8 cellular contexts compared by ENCODE assay signal in genomic region chr1:25549273-25550154, GRCh38. TPM values are rescaled to one million over a fixed set of nuclear protein-coding genes. Genes with fewer than 3 reads are reported as not detected.
DNase-seq lines count a peak whose midpoint lies in the region; ATAC-seq and TF ChIP-seq lines count a peak whose summit lies in the region.

No MANE protein-coding gene starts in this region.

- WGBS in right lobe of liver (ENCODE audit: insufficient coverage, low coverage, low lambda C conversion rate, missing lambda C conversion rate) = 80% methylated on average over 13 of the region's 19 CpGs

- peak overlapping the region; percentile 86 for H3K4me3 Mint-ChIP-seq in T-helper 17 cell
- H3K4me3 Mint-ChIP-seq in stimulated activated memory B cell treated with anti-CD40 and anti-IgM and Interleukin-4, amounts not matched to agents 10 μg/mL and 1 μg/mL and 100 μg/mL, for 72 hours = peak overlapping the region; percentile 51

- no peak for TF ChIP-seq CTCF in GM20000 (IDR thresholded peaks at IDR 0.05; ENCODE audit: extremely low read depth, missing control alignments)
- TF ChIP-seq CTCF in right lobe of liver (IDR thresholded peaks at IDR 0.05) = no peak

- DNase-seq in CMK (ENCODE audit: low read depth) (peak; percentile 90), GM20000 (ENCODE audit: low spot score) (peak; percentile 91), T-helper 17 cell (peak; percentile 44 to 67 (median 49)), amniotic epithelial cell (ENCODE audit: low read depth) (peak; percentile 82), right lobe of liver (no peak), hippocampal formation (lab: John Stamatoyannopoulos, UW) (no peak)

- H3K9me3 ChIP-seq in T-helper 17 cell (ENCODE audit: control insufficient read depth, low read length, poor library complexity, severe bottlenecking) (no peaks in the 10 kb centered on the region), right lobe of liver (no peaks in the 10 kb centered on the region)

- H3K27ac ChIP-seq in right lobe of liver = peak overlapping the region in 1 of 3 donors; percentile 13

- H3K4me1 Mint-ChIP-seq in T-helper 17 cell = peaks cover 74% of the 10 kb centered on the region
- peaks cover 59% of the 10 kb centered on the region for H3K4me1 Mint-ChIP-seq in stimulated activated memory B cell treated with anti-CD40 and anti-IgM and Interleukin-4, amounts not matched to agents 10 μg/mL and 1 μg/mL and 100 μg/mL, for 72 hours

- intact Hi-C loops in right lobe of liver (cut with DNase I) = no loop called here

- H3K4me1 ChIP-seq in right lobe of liver = peaks cover 0 to 26% (median 7%) of the 10 kb centered on the region in 4 donors

- no peaks in the 10 kb centered on the region for H3K36me3 Mint-ChIP-seq in T-helper 17 cell (ENCODE audit: low read depth)
- H3K36me3 Mint-ChIP-seq in stimulated activated memory B cell treated with anti-CD40 and anti-IgM and Interleukin-4, amounts not matched to agents 10 μg/mL and 1 μg/mL and 100 μg/mL, for 72 hours = peaks cover 4% of the 10 kb centered on the region

- ATAC-seq in HG03575 (IDR thresholded peaks at IDR 0.05; ENCODE audit: extremely low read depth, insufficient number of reproducible peaks, low FRiP score, unreplicated experiment) (peak; percentile 63), T-helper 17 cell (peak; percentile 99), right lobe of liver (peak; percentile 3 to 31 (median 16))
- ATAC-seq in stimulated activated memory B cell treated with anti-CD40 and anti-IgM and Interleukin-4, amounts not matched to agents 10 μg/mL and 1 μg/mL and 100 μg/mL, for 72 hours = peak; percentile 98

- no peaks in the 10 kb centered on the region for H3K9me3 Mint-ChIP-seq in stimulated activated memory B cell treated with anti-CD40 and anti-IgM and Interleukin-4, amounts not matched to agents 10 μg/mL and 1 μg/mL and 100 μg/mL, for 72 hours

- H3K27me3 ChIP-seq in right lobe of liver = no peaks in the 10 kb centered on the region

- peak overlapping the region; percentile 87 for H3K27ac Mint-ChIP-seq in T-helper 17 cell
- peak overlapping the region; percentile 62 for H3K27ac Mint-ChIP-seq in stimulated activated memory B cell treated with anti-CD40 and anti-IgM and Interleukin-4, amounts not matched to agents 10 μg/mL and 1 μg/mL and 100 μg/mL, for 72 hours

- TF ChIP-seq POLR2A in right lobe of liver (IDR thresholded peaks at IDR 0.05) = no peak

- H3K36me3 ChIP-seq in right lobe of liver = no peaks in the 10 kb centered on the region

- H3K4me3 ChIP-seq in right lobe of liver = no peak overlapping the region

- H3K27me3 Mint-ChIP-seq in T-helper 17 cell = no peaks in the 10 kb centered on the region
- H3K27me3 Mint-ChIP-seq in stimulated activated memory B cell treated with anti-CD40 and anti-IgM and Interleukin-4, amounts not matched to agents 10 μg/mL and 1 μg/mL and 100 μg/mL, for 72 hours = no peaks in the 10 kb centered on the region

RNA-seq across cellular contexts. Expression of gene LDLRAP1, which starts 6.1 kb away (rescaled TPM):
- 10 to 100 TPM; 90.3 to 96.6 TPM for total RNA-seq in T-helper 17 cell
- total RNA-seq in right lobe of liver = 10 to 100 TPM; 15.3 to 24.3 (median 16.7) TPM

Comparison
In these comparisons a context has a peak if more than half of its experiments do, and no peak if none do; other contexts are left out.
1. DNase-seq: peak in CMK (single experiment), GM20000 (single experiment), T-helper 17 cell (3 of 3) and amniotic epithelial cell (single experiment); none in right lobe of liver (0 of 3) and hippocampal formation (0 of 2).
2. ATAC-seq: peak in every context shown above with its lines; median percentile 99 in T-helper 17 cell; 98 in stimulated activated memory B cell treated with anti-CD40 and anti-IgM and Interleukin-4, amounts not matched to agents 10 μg/mL and 1 μg/mL and 100 μg/mL, for 72 hours; 63 in HG03575; 16 in right lobe of liver.